Comparison of ENCODE assay signal across 12 cellular contexts in the genomic region with DNA sequence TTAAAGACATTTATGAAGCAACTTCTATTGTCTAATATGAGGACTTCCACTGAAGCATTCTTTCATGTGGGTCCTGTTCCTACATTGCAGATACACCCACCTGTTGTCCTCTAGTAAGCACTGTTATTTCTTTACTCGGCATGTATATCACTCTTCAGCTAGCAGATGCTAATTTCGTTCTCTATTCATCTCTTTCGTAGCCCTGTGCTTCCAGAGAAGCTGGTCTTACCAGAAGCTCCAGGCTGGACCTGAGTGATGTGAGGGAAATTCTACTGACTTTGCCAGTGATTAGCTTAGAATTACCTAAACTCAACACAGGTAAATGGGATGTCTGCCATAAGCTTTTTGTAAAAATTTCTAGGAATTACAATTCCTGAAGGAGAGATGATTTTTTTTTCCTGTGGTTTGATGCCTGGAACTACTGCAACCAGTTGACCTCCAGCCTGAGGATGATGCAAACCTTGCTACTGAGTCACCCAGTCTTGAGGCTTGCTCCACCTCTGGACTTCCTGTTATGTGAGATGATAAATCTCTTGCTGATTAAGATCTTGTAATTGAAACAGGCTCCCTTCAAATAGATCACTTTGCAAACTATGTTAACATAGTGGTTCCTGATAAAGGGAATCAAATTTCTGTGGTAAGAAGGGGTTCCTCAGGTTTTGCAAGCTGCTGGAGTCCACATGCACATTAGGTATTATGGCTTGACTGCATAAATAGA. TPM values are rescaled to one million over a fixed set of nuclear protein-coding genes. Genes with fewer than 3 reads are reported as not detected.
DNase-seq lines count a peak whose midpoint lies in the region; ATAC-seq and TF ChIP-seq lines count a peak whose summit lies in the region.
"Had no signal": no experiment of that assay in that cellular context is flagged by ENCODE, and none has a peak within 500 bp of the region (broad histone marks: within the 10 kb centered on the region; RNA-seq: fewer than 3 reads in every experiment).

No MANE protein-coding gene starts in this region.

- H3K9me3 Mint-ChIP-seq in activated naive CD8-positive, alpha-beta T cell treated with anti-CD3 and anti-CD28 coated beads, Interleukin-2, amount 50 U/mL, for 24 hours, result no peaks in the 10 kb centered on the region
- H3K9me3 Mint-ChIP-seq in endothelial cell (ENCODE audit: unreplicated experiment), result no peaks in the 10 kb centered on the region

- no peak for ATAC-seq in activated naive CD8-positive, alpha-beta T cell treated with anti-CD3 and anti-CD28 coated beads, Interleukin-2, amount 50 U/mL, for 24 hours
- ATAC-seq: activated CD4-positive, CD25-positive, alpha-beta regulatory T cell treated with anti-CD3 and anti-CD28 coated beads, Interleukin-2, amount 50 U/mL, for 24 hours; left colon had no signal

- peak; percentile 16 for DNase-seq in AG10803 (ENCODE audit: low read depth)
- DNase-seq in LHCN-M2 (ENCODE audit: low read depth), result peak; percentile 7
- peak; percentile 55 for DNase-seq in SW480 (ENCODE audit: low spot score)
- DNase-seq in fibroblast of the conjunctiva (ENCODE audit: low read depth), result peak; percentile 30
- no peak for DNase-seq in activated naive CD4-positive, alpha-beta T cell treated with anti-CD3 and anti-CD28 coated beads, Interleukin-2, amount 50 U/mL, for 16 hours
- no peak for DNase-seq in activated naive CD8-positive, alpha-beta T cell treated with anti-CD3 and anti-CD28 coated beads, Interleukin-2, amount 50 U/mL, for 24 hours
- DNase-seq in COLO668 (lab: John Stamatoyannopoulos, UW; ENCODE audit: unreplicated experiment), result no peak
- DNase-seq in endothelial cell (ENCODE audit: low spot score), result no peak
- DNase-seq: KG1, left colon, posterior cingulate gyrus had no signal

- TF ChIP-seq CTCF in AG10803 (conservative IDR thresholded peaks at IDR 0.05; ENCODE audit: low read length) (no peak), endothelial cell (IDR thresholded peaks at IDR 0.05; ENCODE audit: unreplicated experiment) (no peak)

- no peak overlapping the region for H3K4me3 Mint-ChIP-seq in activated naive CD8-positive, alpha-beta T cell treated with anti-CD3 and anti-CD28 coated beads, Interleukin-2, amount 50 U/mL, for 24 hours
- H3K4me3 Mint-ChIP-seq in endothelial cell (ENCODE audit: unreplicated experiment), result no peak overlapping the region

- no peaks in the 10 kb centered on the region for H3K4me1 Mint-ChIP-seq in activated naive CD8-positive, alpha-beta T cell treated with anti-CD3 and anti-CD28 coated beads, Interleukin-2, amount 50 U/mL, for 24 hours
- H3K4me1 Mint-ChIP-seq in endothelial cell (ENCODE audit: unreplicated experiment), result no peaks in the 10 kb centered on the region

- H3K27ac Mint-ChIP-seq in activated naive CD8-positive, alpha-beta T cell treated with anti-CD3 and anti-CD28 coated beads, Interleukin-2, amount 50 U/mL, for 24 hours, result no peak overlapping the region
- H3K27ac Mint-ChIP-seq in endothelial cell (ENCODE audit: unreplicated experiment), result no peak overlapping the region

- no peak overlapping the region for H3K4me3 ChIP-seq in AG10803 (ENCODE audit: low read length)

- no peaks in the 10 kb centered on the region for H3K36me3 Mint-ChIP-seq in activated naive CD8-positive, alpha-beta T cell treated with anti-CD3 and anti-CD28 coated beads, Interleukin-2, amount 50 U/mL, for 24 hours (ENCODE audit: low read depth)
- H3K36me3 Mint-ChIP-seq in endothelial cell (ENCODE audit: low read depth, unreplicated experiment), result peaks cover 2% of the 10 kb centered on the region

- no peaks in the 10 kb centered on the region for H3K27me3 Mint-ChIP-seq in activated naive CD8-positive, alpha-beta T cell treated with anti-CD3 and anti-CD28 coated beads, Interleukin-2, amount 50 U/mL, for 24 hours
- no peaks in the 10 kb centered on the region for H3K27me3 Mint-ChIP-seq in endothelial cell (ENCODE audit: unreplicated experiment)

RNA-seq across cellular contexts. Expression of a gene that starts 52.2 kb away (rescaled TPM):
- total RNA-seq in LHCN-M2 (2014; rRNA removed) (not detected in 2 replicates), endothelial cell (ENCODE audit: unreplicated experiment) (4.3 TPM)
- not detected for polyA plus RNA-seq in LHCN-M2 (2012)

Comparison
In these comparisons a context has a peak if more than half of its experiments do, and no peak if none do; other contexts are left out.
1. DNase-seq: peak in AG10803 (single experiment), LHCN-M2 (single experiment), SW480 (single experiment) and fibroblast of the conjunctiva (single experiment); none in activated naive CD4-positive, alpha-beta T cell treated with anti-CD3 and anti-CD28 coated beads, Interleukin-2, amount 50 U/mL, for 16 hours (single experiment), activated naive CD8-positive, alpha-beta T cell treated with anti-CD3 and anti-CD28 coated beads, Interleukin-2, amount 50 U/mL, for 24 hours (single experiment), COLO668 (single experiment) and endothelial cell (single experiment).